26 cellular contexts compared by ENCODE assay signal in genomic region chr20:40695214-40695613, GRCh38.
"Had no signal": no experiment of that assay in that cellular context is flagged by ENCODE, and none has a peak within 500 bp of the region (broad histone marks: within the 10 kb centered on the region; RNA-seq: fewer than 3 reads in every experiment).

No MANE protein-coding gene starts in this region.

- FAIRE-seq: endometrium, islet of Langerhans, keratinocyte had no signal

- H3K9me3 ChIP-seq: esophagus squamous epithelium, gastrocnemius medialis, heart right ventricle, left lung, lower lobe of right lung, mucosa of descending colon had no signal

- ATAC-seq: effector memory CD8-positive, alpha-beta T cell; esophagus mucosa; gastrocnemius medialis; heart right ventricle; left cardiac atrium; left lung; left ventricle myocardium superior; lower lobe of right lung; mucosa of descending colon; naive thymus-derived CD8-positive, alpha-beta T cell had no signal

- H3K27ac ChIP-seq: epithelial cell of prostate, esophagus squamous epithelium, gastrocnemius medialis, heart right ventricle, left lung, lower lobe of right lung had no signal

- H3K4me3 ChIP-seq: esophagus squamous epithelium, gastrocnemius medialis, heart right ventricle, left lung, lower lobe of right lung, mucosa of descending colon had no signal

- H3K36me3 ChIP-seq: esophagus squamous epithelium, gastrocnemius medialis, heart right ventricle, left lung, lower lobe of right lung had no signal

- DNase-seq: cortex of kidney; effector CD8-positive, alpha-beta T cell; effector memory CD8-positive, alpha-beta T cell; endodermal cell; erythroblast; esophagus squamous epithelium; foreskin fibroblast; foreskin melanocyte; gastrocnemius medialis; glutamatergic neuron; head of caudate nucleus; heart right ventricle; hippocampal formation; left cardiac atrium; left lung; left ventricle myocardium superior; lower lobe of right lung; mesenchymal stem cell; mucosa of descending colon; naive B cell; naive thymus-derived CD8-positive, alpha-beta T cell had no signal
